Comparison of ENCODE assay signal across 22 cellular contexts in genomic region chr1:3923378-3924185, GRCh38. TPM values are rescaled to one million over a fixed set of nuclear protein-coding genes. Genes with fewer than 3 reads are reported as not detected.
DNase-seq lines count a peak whose midpoint lies in the region; ATAC-seq, FAIRE-seq and TF ChIP-seq lines count a peak whose summit lies in the region.
"Had no signal": no experiment of that assay in that cellular context is flagged by ENCODE, and none has a peak within 500 bp of the region (broad histone marks: within the 10 kb centered on the region; RNA-seq: fewer than 3 reads in every experiment).

No MANE protein-coding gene starts in this region.

- H3K4me1 Mint-ChIP-seq in activated naive CD4-positive, alpha-beta T cell treated with anti-CD3 and anti-CD28 coated beads, Interleukin-2, amount 10 ng/mL, durations not matched to agents 7 days and 5 days, result no peaks in the 10 kb centered on the region

- no peak for TF ChIP-seq CTCF in bronchial epithelial cell (IDR thresholded peaks at IDR 0.05; ENCODE audit: insufficient read depth, low read length, severe bottlenecking)

- H3K27me3 ChIP-seq in bronchial epithelial cell (ENCODE audit: control insufficient read depth, insufficient read depth, low read length), result no peaks in the 10 kb centered on the region
- H3K27me3 ChIP-seq in neuronal stem cell (ENCODE audit: control insufficient read depth in 3 of 3, insufficient read depth in 3 of 3, low read depth in 1 of 3, low read length in 3 of 3), result peaks cover 0 to 41% (median 0%) of the 10 kb centered on the region in 3 experiments
- H3K27me3 ChIP-seq: BLaER1 treated with 17β-estradiol and CSF1 and Interleukin-3, amounts not matched to agents 10 nM and 100 nM had no signal

- H3K4me1 ChIP-seq in neuronal stem cell (ENCODE audit: control insufficient read depth in 2 of 2, insufficient read depth in 1 of 2, low read depth in 1 of 2, low read length in 2 of 2), result peaks cover 0 to 11% of the 10 kb centered on the region in 2 donors

- no peak overlapping the region for H2BK15ac ChIP-seq in neuronal stem cell (ENCODE audit: low read length)

- H3K9me3 Mint-ChIP-seq in activated naive CD4-positive, alpha-beta T cell treated with anti-CD3 and anti-CD28 coated beads, Interleukin-2, amount 10 ng/mL, durations not matched to agents 7 days and 5 days, result no peaks in the 10 kb centered on the region
- H3K9me3 Mint-ChIP-seq: CD8-positive, alpha-beta T cell had no signal

- no peaks in the 10 kb centered on the region for H3K9me3 ChIP-seq in neuronal stem cell (replicated peaks in 1 of 2; ENCODE audit: control insufficient read depth in 2 of 2, insufficient read depth in 1 of 2, low read depth in 1 of 2, low read length in 2 of 2)

- H2AFZ ChIP-seq in neuronal stem cell (ENCODE audit: low read length), result no peak overlapping the region

- H3K36me3 ChIP-seq in bronchial epithelial cell (ENCODE audit: control insufficient read depth, insufficient read depth, low read length), result no peaks in the 10 kb centered on the region
- no peaks in the 10 kb centered on the region for H3K36me3 ChIP-seq in neuronal stem cell (replicated peaks in 1 of 2; ENCODE audit: control insufficient read depth in 2 of 2, insufficient read depth in 2 of 2, low read length in 2 of 2)
- H3K36me3 ChIP-seq: BLaER1 treated with 17β-estradiol and CSF1 and Interleukin-3, amounts not matched to agents 10 nM and 100 nM had no signal

- H3K27me3 Mint-ChIP-seq in activated naive CD4-positive, alpha-beta T cell treated with anti-CD3 and anti-CD28 coated beads, Interleukin-2, amount 10 ng/mL, durations not matched to agents 7 days and 5 days, result no peaks in the 10 kb centered on the region

- H3K36me3 Mint-ChIP-seq in activated naive CD4-positive, alpha-beta T cell treated with anti-CD3 and anti-CD28 coated beads, Interleukin-2, amount 10 ng/mL, durations not matched to agents 7 days and 5 days, result no peaks in the 10 kb centered on the region
- H3K36me3 Mint-ChIP-seq: CD8-positive, alpha-beta T cell had no signal

- H3K4me2 ChIP-seq in neuronal stem cell (ENCODE audit: insufficient read depth, low read length, poor library complexity, severe bottlenecking), result no peak overlapping the region
- H3K4me2 ChIP-seq: BLaER1 treated with 17β-estradiol and CSF1 and Interleukin-3, amounts not matched to agents 10 nM and 100 nM had no signal

- H3K14ac ChIP-seq in neuronal stem cell (ENCODE audit: low read length), result no peak overlapping the region

- no peak overlapping the region for H3K27ac Mint-ChIP-seq in activated naive CD4-positive, alpha-beta T cell treated with anti-CD3 and anti-CD28 coated beads, Interleukin-2, amount 10 ng/mL, durations not matched to agents 7 days and 5 days
- H3K27ac Mint-ChIP-seq: CD8-positive, alpha-beta T cell had no signal

- H3K9ac ChIP-seq in neuronal stem cell (ENCODE audit: low read depth, low read length, poor library complexity), result peak overlapping the region; percentile 32
- H3K9ac ChIP-seq: BLaER1 treated with 17β-estradiol and CSF1 and Interleukin-3, amounts not matched to agents 10 nM and 100 nM had no signal

- no peak overlapping the region for H3K4ac ChIP-seq in neuronal stem cell (ENCODE audit: low read length)

- peak; percentile 18 for FAIRE-seq in bronchial epithelial cell (lab: Jason Lieb, UNC)
- FAIRE-seq: G401.6, GM12892, H54 had no signal

- no peak overlapping the region for H3K23ac ChIP-seq in neuronal stem cell (ENCODE audit: low read depth, low read length, poor library complexity)

- DNase-seq in activated naive CD4-positive, alpha-beta T cell treated with anti-CD3 and anti-CD28 coated beads, Interleukin-2, amount 10 ng/mL, durations not matched to agents 7 days and 5 days, result peak; percentile 11
- no peak for DNase-seq in activated naive CD4-positive, alpha-beta T cell (lab: John Stamatoyannopoulos, UW)
- DNase-seq in D341Med (ENCODE audit: low spot score) (peak; percentile 59), bronchial epithelial cell (ENCODE audit: low read depth) (no peak), neuronal stem cell (ENCODE audit: low spot score) (no peak)
- DNase-seq in activated T-cell treated with anti-CD3 and anti-CD28 coated beads, Interleukin-2, amount 50 U/mL, for 1 hour, result no peak
- DNase-seq: 8988T; CD8-positive, alpha-beta T cell; DMS153; Karpas-422; MV-4-11; NCI-H1694; NCI-H2081; NCI-H446; NK-92 treated with Interleukin-12 subunit alpha and Interleukin-12 subunit beta, amount 100 ng/mL, for 24 hours had no signal

- H2BK5ac ChIP-seq in neuronal stem cell (ENCODE audit: low read length), result no peak overlapping the region

- no peak overlapping the region for H4K91ac ChIP-seq in neuronal stem cell (ENCODE audit: low read depth, low read length, poor library complexity)

- ATAC-seq in GM19328 (IDR thresholded peaks at IDR 0.05; ENCODE audit: unreplicated experiment), result no peak
- no peak for ATAC-seq in GM18868 (IDR thresholded peaks at IDR 0.05; ENCODE audit: unreplicated experiment)
- ATAC-seq: CD8-positive, alpha-beta T cell had no signal

- no peak overlapping the region for H3K4me3 Mint-ChIP-seq in activated naive CD4-positive, alpha-beta T cell treated with anti-CD3 and anti-CD28 coated beads, Interleukin-2, amount 10 ng/mL, durations not matched to agents 7 days and 5 days
- H3K4me3 Mint-ChIP-seq: CD8-positive, alpha-beta T cell had no signal

- no CpG with 5 or more reads among the region's 25 CpGs for WGBS in neuronal stem cell (ENCODE audit: extremely low coverage in 2 of 2, insufficient read length in 2 of 2, insufficient replicate concordance in 1 of 2), 2 donors

- CTCF ChIA-PET in activated naive CD4-positive, alpha-beta T cell treated with anti-CD3 and anti-CD28 coated beads, Interleukin-2, amount 10 ng/mL, durations not matched to agents 7 days and 5 days (lab: Charles Lee), result no interaction called here

- H3K18ac ChIP-seq in neuronal stem cell (ENCODE audit: low read length), result peak overlapping the region; percentile 79

- no peak overlapping the region for H3K4me3 ChIP-seq in bronchial epithelial cell (ENCODE audit: low read depth, low read length)
- no peak overlapping the region for H3K4me3 ChIP-seq in neuronal stem cell (ENCODE audit: low read length in 2 of 2)
- H3K4me3 ChIP-seq: BLaER1 treated with 17β-estradiol and CSF1 and Interleukin-3, amounts not matched to agents 10 nM and 100 nM had no signal

- no peak overlapping the region for H2AK5ac ChIP-seq in neuronal stem cell (ENCODE audit: low read depth, low read length)

- H4K8ac ChIP-seq in neuronal stem cell (ENCODE audit: low read depth, low read length), result no peak overlapping the region

- H2BK12ac ChIP-seq in neuronal stem cell (ENCODE audit: low read length), result no peak overlapping the region

- H3K27ac ChIP-seq in neuronal stem cell (replicated peaks; ENCODE audit: low read length), result no peak overlapping the region
- H3K27ac ChIP-seq: BLaER1 treated with 17β-estradiol and CSF1 and Interleukin-3, amounts not matched to agents 10 nM and 100 nM; RWPE1 had no signal

- no peaks in the 10 kb centered on the region for H3K79me1 ChIP-seq in neuronal stem cell (ENCODE audit: low read depth, low read length)

- H2BK120ac ChIP-seq in neuronal stem cell (ENCODE audit: low read depth, low read length), result no peak overlapping the region

RNA-seq across cellular contexts. Expression of gene C1orf174, which starts 23.5 kb away (rescaled TPM):
- 36.5 and 45.3 TPM in 2 replicates for total RNA-seq in bronchial epithelial cell
- 30.3 TPM for polyA plus RNA-seq in neuronal stem cell (2013, experiment 1 of 2)
- polyA plus RNA-seq in neuronal stem cell (2013, experiment 2 of 2), result 30.5 TPM

Comparison
In these comparisons a context has a peak if more than half of its experiments do, and no peak if none do; other contexts are left out.
1. DNase-seq: peak in activated naive CD4-positive, alpha-beta T cell treated with anti-CD3 and anti-CD28 coated beads, Interleukin-2, amount 10 ng/mL, durations not matched to agents 7 days and 5 days (single experiment) and D341Med (single experiment); none in activated naive CD4-positive, alpha-beta T cell (0 of 4), bronchial epithelial cell (single experiment), neuronal stem cell (single experiment) and activated T-cell treated with anti-CD3 and anti-CD28 coated beads, Interleukin-2, amount 50 U/mL, for 1 hour (single experiment).